In the genomic region with DNA sequence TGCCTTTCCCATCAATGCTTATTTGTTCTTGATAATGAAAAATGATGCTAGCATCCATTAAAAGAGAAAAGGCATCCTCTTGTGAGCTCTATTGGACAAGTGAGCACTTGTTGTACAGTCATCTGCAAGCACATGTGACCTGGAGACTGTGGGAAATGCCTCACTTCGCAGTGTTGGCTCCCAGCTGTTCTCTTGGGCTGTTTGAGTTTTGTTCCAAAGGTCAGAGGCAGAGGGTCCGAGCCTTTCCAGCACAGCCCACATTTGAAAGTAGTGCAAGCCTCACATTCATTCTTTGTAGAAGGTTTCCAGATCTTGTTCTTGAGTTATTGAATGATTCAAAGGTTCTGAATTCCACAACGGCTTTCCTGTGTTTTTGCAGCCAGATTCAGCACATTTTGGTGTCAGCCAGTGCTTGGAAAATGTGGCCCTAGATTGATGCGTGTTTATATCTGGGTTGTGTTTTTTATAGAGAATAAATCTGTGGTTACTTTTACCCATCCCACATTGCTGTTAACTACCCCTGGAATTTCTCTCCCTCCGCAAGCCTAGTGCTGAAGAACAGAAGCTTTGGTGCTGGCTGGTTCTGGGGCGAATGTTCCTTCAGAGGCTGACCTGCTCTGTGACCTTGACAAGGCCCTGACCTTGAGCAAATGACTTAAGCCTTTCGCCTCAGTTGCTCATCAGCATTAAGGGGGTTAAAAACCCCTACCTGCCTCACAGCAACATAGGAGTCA, we compare ENCODE assay signal across 11 cellular contexts. TPM values are rescaled to one million over a fixed set of nuclear protein-coding genes. Genes with fewer than 3 reads are reported as not detected.
DNase-seq lines count a peak whose midpoint lies in the region; ATAC-seq and TF ChIP-seq lines count a peak whose summit lies in the region.
"Had no signal": no experiment of that assay in that cellular context is flagged by ENCODE, and none has a peak within 500 bp of the region (broad histone marks: within the 10 kb centered on the region; RNA-seq: fewer than 3 reads in every experiment).

No MANE protein-coding gene starts in this region.

- no peaks in the 10 kb centered on the region for H3K27me3 ChIP-seq in body of pancreas

- WGBS in body of pancreas, 2 donors, result 16 to 24% methylated on average over 7 of the region's 7 CpGs

- TF ChIP-seq CTCF in body of pancreas (IDR thresholded peaks at IDR 0.05), result peak in 1 of 7 experiments; percentile 2

- H3K9me3 ChIP-seq in body of pancreas, result no peaks in the 10 kb centered on the region

- intact Hi-C loops in body of pancreas (cut with DNase I), result no loop called here

- H3K4me3 ChIP-seq in body of pancreas, result no peak overlapping the region

- ATAC-seq in body of pancreas (peak; percentile 86), HG03457 (IDR thresholded peaks at IDR 0.05; ENCODE audit: unreplicated experiment) (no peak), GM19397 (IDR thresholded peaks at IDR 0.05; ENCODE audit: unreplicated experiment) (no peak), HG03139 (IDR thresholded peaks at IDR 0.05; ENCODE audit: unreplicated experiment) (no peak)
- ATAC-seq: Panc1 had no signal

- DNase-seq in AG08396 (ENCODE audit: low spot score), result peak; percentile 18
- peak; percentile 34 for DNase-seq in NCI-H1694 (lab: John Stamatoyannopoulos, UW)
- peak; percentile 78 to 90 (median 88) for DNase-seq in body of pancreas
- DNase-seq in medulla oblongata (ENCODE audit: extremely low spot score), result peak; percentile 97
- no peak for DNase-seq in effector CD8-positive, alpha-beta T cell (lab: John Stamatoyannopoulos, UW)
- DNase-seq: stimulated activated CD4-positive, alpha-beta T cell treated with anti-CD3 and anti-CD28 coated beads, Interleukin-12 subunit alpha, Interleukin-12 subunit beta, amount 100 ng/mL, for 4 hours had no signal

- H3K36me3 ChIP-seq in body of pancreas (replicated peaks in 1 of 2; ENCODE audit: insufficient read depth in 1 of 2, low read depth in 2 of 2), result no peaks in the 10 kb centered on the region

- peaks cover 89% of the 10 kb centered on the region for H3K4me1 ChIP-seq in body of pancreas

- TF ChIP-seq POLR2A in body of pancreas (IDR thresholded peaks at IDR 0.05), result peak in 2 of 3 donors; percentile 11 to 15

- peak overlapping the region; percentile 67 to 92 (median 80) for H3K27ac ChIP-seq in body of pancreas

RNA-seq across cellular contexts. Expression of gene CDH1, which starts 49.8 kb away (rescaled TPM):
- total RNA-seq in body of pancreas, result 100 to 1,000 TPM in 1 of 2 donors, 10 to 100 TPM in 1; 95.3 to 107 TPM
- total RNA-seq: glomerular endothelial cell had no signal

RNA-seq across cellular contexts. Expression of gene TANGO6, which starts 56.5 kb away (rescaled TPM):
- total RNA-seq in body of pancreas, result 10 to 100 TPM in 1 of 2 donors, 1 to 10 TPM in 1; 9.6 to 22.7 TPM
